1 cellular context compared by ENCODE assay signal in genomic region chrY:2837932-2838331, GRCh38.
A peak's percentile ranks its signal among the peaks of the same experiment; 100 is the strongest.
TF ChIP-seq lines count a peak whose summit lies in the region.

No MANE protein-coding gene starts in this region.

TF ChIP-seq in HepG2, 621 proteins besides CTCF, POLR2A, EP300 and RAD21 (continued from another document):
- TF ChIP-seq HNF1A (IDR thresholded peaks at IDR 0.05; ENCODE audit: low read depth) (no peak), HNF1A (CRISPR knock-in tag; IDR thresholded peaks at IDR 0.05; ENCODE audit: borderline replicate concordance) (peak; percentile 66; the same call in 1 of the 2 replicates), SKIL (CRISPR knock-in tag; IDR thresholded peaks at IDR 0.05; ENCODE audit: borderline replicate concordance) (no peak), ZNF691 (CRISPR knock-in tag; IDR thresholded peaks at IDR 0.05; ENCODE audit: borderline replicate concordance, low read depth) (peak; percentile 82; the same call in 1 of the 2 replicates)
